ENCODE assay signal across 1 cellular context in the genomic region with DNA sequence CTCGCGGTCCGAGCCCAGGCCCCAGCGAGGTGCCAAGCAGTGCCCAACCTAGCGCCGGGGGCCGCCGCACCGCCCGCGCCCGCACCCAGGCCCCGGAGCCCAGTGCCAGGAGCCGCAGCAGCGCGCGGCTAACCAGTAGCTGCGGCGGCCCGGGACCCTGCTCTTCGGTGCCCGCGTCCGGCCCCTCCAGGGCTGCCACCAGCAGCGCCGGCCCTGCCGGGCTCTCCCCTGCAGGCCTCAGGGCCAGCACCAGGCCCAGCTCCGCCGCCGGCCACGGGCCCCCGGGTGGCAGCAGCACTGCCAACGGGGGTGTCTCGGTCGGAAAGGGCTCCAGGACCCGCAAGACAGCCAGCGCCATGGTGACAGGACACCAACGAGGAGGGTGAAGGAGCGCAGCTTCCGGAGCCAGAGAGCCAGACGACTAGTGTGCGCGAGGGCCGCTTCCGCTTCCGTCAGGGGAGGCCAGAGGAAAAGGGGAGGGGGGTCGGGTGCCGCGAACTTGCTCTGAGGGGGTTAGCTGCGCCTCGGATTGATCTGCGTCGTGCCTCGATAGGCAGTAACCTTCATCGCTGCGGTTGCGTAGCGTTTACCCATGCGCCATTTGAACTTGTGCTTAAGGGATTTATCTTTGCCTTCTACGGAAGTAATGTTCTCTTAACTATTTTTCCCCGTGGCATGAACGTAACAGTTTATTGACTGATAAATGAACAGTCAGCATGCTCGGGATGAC.
TF ChIP-seq lines count a peak whose summit lies in the region.

A gene with protein sequence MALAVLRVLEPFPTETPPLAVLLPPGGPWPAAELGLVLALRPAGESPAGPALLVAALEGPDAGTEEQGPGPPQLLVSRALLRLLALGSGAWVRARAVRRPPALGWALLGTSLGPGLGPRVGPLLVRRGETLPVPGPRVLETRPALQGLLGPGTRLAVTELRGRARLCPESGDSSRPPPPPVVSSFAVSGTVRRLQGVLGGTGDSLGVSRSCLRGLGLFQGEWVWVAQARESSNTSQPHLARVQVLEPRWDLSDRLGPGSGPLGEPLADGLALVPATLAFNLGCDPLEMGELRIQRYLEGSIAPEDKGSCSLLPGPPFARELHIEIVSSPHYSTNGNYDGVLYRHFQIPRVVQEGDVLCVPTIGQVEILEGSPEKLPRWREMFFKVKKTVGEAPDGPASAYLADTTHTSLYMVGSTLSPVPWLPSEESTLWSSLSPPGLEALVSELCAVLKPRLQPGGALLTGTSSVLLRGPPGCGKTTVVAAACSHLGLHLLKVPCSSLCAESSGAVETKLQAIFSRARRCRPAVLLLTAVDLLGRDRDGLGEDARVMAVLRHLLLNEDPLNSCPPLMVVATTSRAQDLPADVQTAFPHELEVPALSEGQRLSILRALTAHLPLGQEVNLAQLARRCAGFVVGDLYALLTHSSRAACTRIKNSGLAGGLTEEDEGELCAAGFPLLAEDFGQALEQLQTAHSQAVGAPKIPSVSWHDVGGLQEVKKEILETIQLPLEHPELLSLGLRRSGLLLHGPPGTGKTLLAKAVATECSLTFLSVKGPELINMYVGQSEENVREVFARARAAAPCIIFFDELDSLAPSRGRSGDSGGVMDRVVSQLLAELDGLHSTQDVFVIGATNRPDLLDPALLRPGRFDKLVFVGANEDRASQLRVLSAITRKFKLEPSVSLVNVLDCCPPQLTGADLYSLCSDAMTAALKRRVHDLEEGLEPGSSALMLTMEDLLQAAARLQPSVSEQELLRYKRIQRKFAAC (minus strand): TSS at position 389 of the 730 bp plus-strand sequence. CDS start 31 bp downstream, at position 358.

TF ChIP-seq in GM12878, 131 proteins besides CTCF, POLR2A, EP300 and RAD21 (continued from another document and continues in another):
- TF ChIP-seq, protein P1, sequence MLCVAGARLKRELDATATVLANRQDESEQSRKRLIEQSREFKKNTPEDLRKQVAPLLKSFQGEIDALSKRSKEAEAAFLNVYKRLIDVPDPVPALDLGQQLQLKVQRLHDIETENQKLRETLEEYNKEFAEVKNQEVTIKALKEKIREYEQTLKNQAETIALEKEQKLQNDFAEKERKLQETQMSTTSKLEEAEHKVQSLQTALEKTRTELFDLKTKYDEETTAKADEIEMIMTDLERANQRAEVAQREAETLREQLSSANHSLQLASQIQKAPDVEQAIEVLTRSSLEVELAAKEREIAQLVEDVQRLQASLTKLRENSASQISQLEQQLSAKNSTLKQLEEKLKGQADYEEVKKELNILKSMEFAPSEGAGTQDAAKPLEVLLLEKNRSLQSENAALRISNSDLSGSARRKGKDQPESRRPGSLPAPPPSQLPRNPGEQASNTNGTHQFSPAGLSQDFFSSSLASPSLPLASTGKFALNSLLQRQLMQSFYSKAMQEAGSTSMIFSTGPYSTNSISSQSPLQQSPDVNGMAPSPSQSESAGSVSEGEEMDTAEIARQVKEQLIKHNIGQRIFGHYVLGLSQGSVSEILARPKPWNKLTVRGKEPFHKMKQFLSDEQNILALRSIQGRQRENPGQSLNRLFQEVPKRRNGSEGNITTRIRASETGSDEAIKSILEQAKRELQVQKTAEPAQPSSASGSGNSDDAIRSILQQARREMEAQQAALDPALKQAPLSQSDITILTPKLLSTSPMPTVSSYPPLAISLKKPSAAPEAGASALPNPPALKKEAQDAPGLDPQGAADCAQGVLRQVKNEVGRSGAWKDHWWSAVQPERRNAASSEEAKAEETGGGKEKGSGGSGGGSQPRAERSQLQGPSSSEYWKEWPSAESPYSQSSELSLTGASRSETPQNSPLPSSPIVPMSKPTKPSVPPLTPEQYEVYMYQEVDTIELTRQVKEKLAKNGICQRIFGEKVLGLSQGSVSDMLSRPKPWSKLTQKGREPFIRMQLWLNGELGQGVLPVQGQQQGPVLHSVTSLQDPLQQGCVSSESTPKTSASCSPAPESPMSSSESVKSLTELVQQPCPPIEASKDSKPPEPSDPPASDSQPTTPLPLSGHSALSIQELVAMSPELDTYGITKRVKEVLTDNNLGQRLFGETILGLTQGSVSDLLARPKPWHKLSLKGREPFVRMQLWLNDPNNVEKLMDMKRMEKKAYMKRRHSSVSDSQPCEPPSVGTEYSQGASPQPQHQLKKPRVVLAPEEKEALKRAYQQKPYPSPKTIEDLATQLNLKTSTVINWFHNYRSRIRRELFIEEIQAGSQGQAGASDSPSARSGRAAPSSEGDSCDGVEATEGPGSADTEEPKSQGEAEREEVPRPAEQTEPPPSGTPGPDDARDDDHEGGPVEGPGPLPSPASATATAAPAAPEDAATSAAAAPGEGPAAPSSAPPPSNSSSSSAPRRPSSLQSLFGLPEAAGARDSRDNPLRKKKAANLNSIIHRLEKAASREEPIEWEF (IDR thresholded peaks at IDR 0.05; ENCODE audit: insufficient replicate concordance, low read depth, low read length): no peak
- TF ChIP-seq PAX8 (IDR thresholded peaks at IDR 0.05) (no peak), HDGF (IDR thresholded peaks at IDR 0.05) (peak; percentile 86), KLF5 (IDR thresholded peaks at IDR 0.05; ENCODE audit: partially characterized antibody) (peak; percentile 60), SREBF1 (IDR thresholded peaks at IDR 0.05; ENCODE audit: low read length) (no peak), SMARCA5 (IDR thresholded peaks at IDR 0.05) (peak; percentile 74; the same call in 1 of the 2 replicates), ZZZ3 (IDR thresholded peaks at IDR 0.05; ENCODE audit: control insufficient read depth, insufficient read length, low read depth) (no peak), NR2F1 (conservative IDR thresholded peaks at IDR 0.05) (0 out of 2 replicates have a peak, but pooled peaks have one; percentile 29), PAX5 (IDR thresholded peaks at IDR 0.05; ENCODE audit: borderline replicate concordance, low read depth, low read length) (peak; percentile 78), CBX5 (IDR thresholded peaks at IDR 0.05; ENCODE audit: low read depth) (0 out of 2 replicates have a peak, but pooled peaks have one; percentile 37), NRF1 (conservative IDR thresholded peaks at IDR 0.05; ENCODE audit: low read depth, low read length) (no peak), ESRRA (IDR thresholded peaks at IDR 0.05; ENCODE audit: low read length) (no peak), MEF2B (IDR thresholded peaks at IDR 0.05; ENCODE audit: partially characterized antibody, poor library complexity, severe bottlenecking) (no peak), BRCA1 (IDR thresholded peaks at IDR 0.05; ENCODE audit: low read depth, low read length) (no peak), SIX5 (IDR thresholded peaks at IDR 0.05; ENCODE audit: low read depth, low read length, severe bottlenecking) (peak; percentile 25), FOXK2 (IDR thresholded peaks at IDR 0.05) (no peak), PML (IDR thresholded peaks at IDR 0.05; ENCODE audit: low read length) (peak; percentile 95), NFIC (IDR thresholded peaks at IDR 0.05; ENCODE audit: low read depth, low read length) (no peak; the same call in 1 of the 2 replicates), RAD51 (IDR thresholded peaks at IDR 0.05) (no peak), EED (IDR thresholded peaks at IDR 0.05; ENCODE audit: low read depth) (peak; percentile 45; the same call in 1 of the 2 replicates), BCL3 (IDR thresholded peaks at IDR 0.05; ENCODE audit: borderline replicate concordance, insufficient read depth, low read depth, low read length, poor library complexity, severe bottlenecking) (peak; percentile 25), YY1 (IDR thresholded peaks at IDR 0.05; ENCODE audit: low read depth, low read length) (peak; percentile 81), CHD1 (IDR thresholded peaks at IDR 0.05; ENCODE audit: low read depth, low read length) (no peak), NBN (IDR thresholded peaks at IDR 0.05) (peak; percentile 68), GABPA (IDR thresholded peaks at IDR 0.05; ENCODE audit: low read depth) (peak; percentile 90), BCLAF1 (IDR thresholded peaks at IDR 0.05) (no peak)
- TF ChIP-seq, protein P2, sequence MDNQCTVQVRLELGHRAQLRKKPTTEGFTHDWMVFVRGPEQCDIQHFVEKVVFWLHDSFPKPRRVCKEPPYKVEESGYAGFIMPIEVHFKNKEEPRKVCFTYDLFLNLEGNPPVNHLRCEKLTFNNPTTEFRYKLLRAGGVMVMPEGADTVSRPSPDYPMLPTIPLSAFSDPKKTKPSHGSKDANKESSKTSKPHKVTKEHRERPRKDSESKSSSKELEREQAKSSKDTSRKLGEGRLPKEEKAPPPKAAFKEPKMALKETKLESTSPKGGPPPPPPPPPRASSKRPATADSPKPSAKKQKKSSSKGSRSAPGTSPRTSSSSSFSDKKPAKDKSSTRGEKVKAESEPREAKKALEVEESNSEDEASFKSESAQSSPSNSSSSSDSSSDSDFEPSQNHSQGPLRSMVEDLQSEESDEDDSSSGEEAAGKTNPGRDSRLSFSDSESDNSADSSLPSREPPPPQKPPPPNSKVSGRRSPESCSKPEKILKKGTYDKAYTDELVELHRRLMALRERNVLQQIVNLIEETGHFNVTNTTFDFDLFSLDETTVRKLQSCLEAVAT (IDR thresholded peaks at IDR 0.05): peak; percentile 72
- TF ChIP-seq, protein P3, sequence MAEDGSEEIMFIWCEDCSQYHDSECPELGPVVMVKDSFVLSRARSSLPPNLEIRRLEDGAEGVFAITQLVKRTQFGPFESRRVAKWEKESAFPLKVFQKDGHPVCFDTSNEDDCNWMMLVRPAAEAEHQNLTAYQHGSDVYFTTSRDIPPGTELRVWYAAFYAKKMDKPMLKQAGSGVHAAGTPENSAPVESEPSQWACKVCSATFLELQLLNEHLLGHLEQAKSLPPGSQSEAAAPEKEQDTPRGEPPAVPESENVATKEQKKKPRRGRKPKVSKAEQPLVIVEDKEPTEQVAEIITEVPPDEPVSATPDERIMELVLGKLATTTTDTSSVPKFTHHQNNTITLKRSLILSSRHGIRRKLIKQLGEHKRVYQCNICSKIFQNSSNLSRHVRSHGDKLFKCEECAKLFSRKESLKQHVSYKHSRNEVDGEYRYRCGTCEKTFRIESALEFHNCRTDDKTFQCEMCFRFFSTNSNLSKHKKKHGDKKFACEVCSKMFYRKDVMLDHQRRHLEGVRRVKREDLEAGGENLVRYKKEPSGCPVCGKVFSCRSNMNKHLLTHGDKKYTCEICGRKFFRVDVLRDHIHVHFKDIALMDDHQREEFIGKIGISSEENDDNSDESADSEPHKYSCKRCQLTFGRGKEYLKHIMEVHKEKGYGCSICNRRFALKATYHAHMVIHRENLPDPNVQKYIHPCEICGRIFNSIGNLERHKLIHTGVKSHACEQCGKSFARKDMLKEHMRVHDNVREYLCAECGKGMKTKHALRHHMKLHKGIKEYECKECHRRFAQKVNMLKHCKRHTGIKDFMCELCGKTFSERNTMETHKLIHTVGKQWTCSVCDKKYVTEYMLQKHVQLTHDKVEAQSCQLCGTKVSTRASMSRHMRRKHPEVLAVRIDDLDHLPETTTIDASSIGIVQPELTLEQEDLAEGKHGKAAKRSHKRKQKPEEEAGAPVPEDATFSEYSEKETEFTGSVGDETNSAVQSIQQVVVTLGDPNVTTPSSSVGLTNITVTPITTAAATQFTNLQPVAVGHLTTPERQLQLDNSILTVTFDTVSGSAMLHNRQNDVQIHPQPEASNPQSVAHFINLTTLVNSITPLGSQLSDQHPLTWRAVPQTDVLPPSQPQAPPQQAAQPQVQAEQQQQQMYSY (CRISPR knock-in tag; IDR thresholded peaks at IDR 0.05): no peak
- TF ChIP-seq, protein P4, sequence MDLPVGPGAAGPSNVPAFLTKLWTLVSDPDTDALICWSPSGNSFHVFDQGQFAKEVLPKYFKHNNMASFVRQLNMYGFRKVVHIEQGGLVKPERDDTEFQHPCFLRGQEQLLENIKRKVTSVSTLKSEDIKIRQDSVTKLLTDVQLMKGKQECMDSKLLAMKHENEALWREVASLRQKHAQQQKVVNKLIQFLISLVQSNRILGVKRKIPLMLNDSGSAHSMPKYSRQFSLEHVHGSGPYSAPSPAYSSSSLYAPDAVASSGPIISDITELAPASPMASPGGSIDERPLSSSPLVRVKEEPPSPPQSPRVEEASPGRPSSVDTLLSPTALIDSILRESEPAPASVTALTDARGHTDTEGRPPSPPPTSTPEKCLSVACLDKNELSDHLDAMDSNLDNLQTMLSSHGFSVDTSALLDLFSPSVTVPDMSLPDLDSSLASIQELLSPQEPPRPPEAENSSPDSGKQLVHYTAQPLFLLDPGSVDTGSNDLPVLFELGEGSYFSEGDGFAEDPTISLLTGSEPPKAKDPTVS (IDR thresholded peaks at IDR 0.05; ENCODE audit: low read depth, low read length): no peak
- TF ChIP-seq, protein P5, sequence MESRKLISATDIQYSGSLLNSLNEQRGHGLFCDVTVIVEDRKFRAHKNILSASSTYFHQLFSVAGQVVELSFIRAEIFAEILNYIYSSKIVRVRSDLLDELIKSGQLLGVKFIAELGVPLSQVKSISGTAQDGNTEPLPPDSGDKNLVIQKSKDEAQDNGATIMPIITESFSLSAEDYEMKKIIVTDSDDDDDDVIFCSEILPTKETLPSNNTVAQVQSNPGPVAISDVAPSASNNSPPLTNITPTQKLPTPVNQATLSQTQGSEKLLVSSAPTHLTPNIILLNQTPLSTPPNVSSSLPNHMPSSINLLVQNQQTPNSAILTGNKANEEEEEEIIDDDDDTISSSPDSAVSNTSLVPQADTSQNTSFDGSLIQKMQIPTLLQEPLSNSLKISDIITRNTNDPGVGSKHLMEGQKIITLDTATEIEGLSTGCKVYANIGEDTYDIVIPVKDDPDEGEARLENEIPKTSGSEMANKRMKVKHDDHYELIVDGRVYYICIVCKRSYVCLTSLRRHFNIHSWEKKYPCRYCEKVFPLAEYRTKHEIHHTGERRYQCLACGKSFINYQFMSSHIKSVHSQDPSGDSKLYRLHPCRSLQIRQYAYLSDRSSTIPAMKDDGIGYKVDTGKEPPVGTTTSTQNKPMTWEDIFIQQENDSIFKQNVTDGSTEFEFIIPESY (IDR thresholded peaks at IDR 0.05): no peak
